ENCODE assay signal across 8 cellular contexts in genomic region chr17:67475161-67475887, GRCh38.
DNase-seq lines count a peak whose midpoint lies in the region; ATAC-seq, FAIRE-seq and TF ChIP-seq lines count a peak whose summit lies in the region.

No MANE protein-coding gene starts in this region.

- peak; percentile 21 for FAIRE-seq in A204.1 (lab: Jason Lieb, UNC)

- peak; percentile 72 for DNase-seq in M059J (ENCODE audit: low read depth)
- peak; percentile 74 for DNase-seq in RWPE2 (ENCODE audit: low spot score)
- DNase-seq in activated effector memory CD4-positive, alpha-beta T cell treated with Interleukin-2 at 50 U/mL for 16 hours: peak; percentile 81
- peak; percentile 64 for DNase-seq in fibroblast of villous mesenchyme (ENCODE audit: low read depth)
- peak in 53 of 56 donors; percentile 17 to 89 (median 66) for DNase-seq in nucleus accumbens (lab: John Stamatoyannopoulos, UW)

- peak; percentile 95 for TF ChIP-seq CTCF in RWPE2 (IDR thresholded peaks at IDR 0.05; ENCODE audit: poor library complexity, severe bottlenecking)
- peak; percentile 91 for TF ChIP-seq CTCF in fibroblast of villous mesenchyme (IDR thresholded peaks at IDR 0.05; ENCODE audit: insufficient read depth, low read depth, low read length)

- H3K9me3 ChIP-seq in RWPE2 (ENCODE audit: severe bottlenecking) (peaks cover 3% of the 10 kb centered on the region), subcutaneous abdominal adipose tissue (ENCODE audit: control insufficient read depth in 5 of 5, low read length in 5 of 5) (no peaks in the 10 kb centered on the region)

- peak overlapping the region; percentile 22 for H3K27ac ChIP-seq in RWPE2 (ENCODE audit: poor library complexity, severe bottlenecking)
- H3K27ac ChIP-seq in subcutaneous abdominal adipose tissue (ENCODE audit: low read depth, low read length): peak overlapping the region; percentile 44

- H3K4me3 ChIP-seq in RWPE2 (ENCODE audit: severe bottlenecking): no peak overlapping the region
- H3K4me3 ChIP-seq in fibroblast of villous mesenchyme (ENCODE audit: low read depth, low read length): no peak overlapping the region
- H3K4me3 ChIP-seq in subcutaneous abdominal adipose tissue (ENCODE audit: low read depth in 1 of 5, low read length in 5 of 5): no peak overlapping the region

- H3K9ac ChIP-seq in subcutaneous abdominal adipose tissue (ENCODE audit: low read length in 5 of 5): peak overlapping the region in 1 of 5 donors; percentile 14

- H3K4me1 ChIP-seq in RWPE2 (ENCODE audit: insufficient read depth, poor library complexity, severe bottlenecking) (peaks cover 14% of the 10 kb centered on the region), subcutaneous abdominal adipose tissue (ENCODE audit: control insufficient read depth in 5 of 5, insufficient read depth in 5 of 5, low read length in 5 of 5) (peaks cover 0 to 30% (median 9%) of the 10 kb centered on the region in 5 donors)

- ATAC-seq in GM18907 (IDR thresholded peaks at IDR 0.05; ENCODE audit: unreplicated experiment) (peak; percentile 77), RWPE2 (ENCODE audit: low read depth) (peak; percentile 75)

- H3K27me3 ChIP-seq in RWPE2 (ENCODE audit: insufficient read depth, poor library complexity, severe bottlenecking) (no peaks in the 10 kb centered on the region), subcutaneous abdominal adipose tissue (ENCODE audit: control insufficient read depth in 5 of 5, insufficient read depth in 4 of 5, low read length in 5 of 5) (no peaks in the 10 kb centered on the region)

- H3K36me3 ChIP-seq in RWPE2 (ENCODE audit: low read depth) (no peaks in the 10 kb centered on the region), subcutaneous abdominal adipose tissue (ENCODE audit: control insufficient read depth in 5 of 5, insufficient read depth in 5 of 5, low read length in 5 of 5) (no peaks in the 10 kb centered on the region)
